Comparison of ENCODE assay signal across 8 cellular contexts in genomic region chr16:89972244-89973234, GRCh38.
DNase-seq lines count a peak whose midpoint lies in the region; ATAC-seq lines count a peak whose summit lies in the region.

No MANE protein-coding gene starts in this region.

- DNase-seq in AG08395 (ENCODE audit: low spot score) = peak; percentile 100
- peak; percentile 84 for DNase-seq in NCI-H2227 treated with DMSO at 0.1 percent for 48 hours (lab: John Stamatoyannopoulos, UW)
- peak; percentile 90 for DNase-seq in cerebellar cortex (ENCODE audit: low spot score)
- peak; percentile 76 for DNase-seq in kidney glomerular epithelial cell (lab: John Stamatoyannopoulos, UW)
- DNase-seq in stimulated activated CD4-positive, alpha-beta T cell treated with anti-CD3 and anti-CD28 coated beads, Interleukin-15, amount 100 ng/mL, for 24 hours = peak; percentile 93

- peak; percentile 61 for ATAC-seq in GM18870 (IDR thresholded peaks at IDR 0.05; ENCODE audit: unreplicated experiment)
- ATAC-seq in HG03103 (IDR thresholded peaks at IDR 0.05; ENCODE audit: low read depth, unreplicated experiment) = peak; percentile 76
- peak; percentile 88 to 93 for ATAC-seq in activated CD4-positive, CD25-positive, alpha-beta regulatory T cell treated with anti-CD3 and anti-CD28 coated beads, Interleukin-2, amount 50 U/mL, for 24 hours

Comparison
In these comparisons a context has a peak if more than half of its experiments do, and no peak if none do; other contexts are left out.
1. Peak in every context shown above with its lines: DNase-seq and ATAC-seq.